34 cellular contexts compared by ENCODE assay signal in genomic region chr18:22112215-22112614, GRCh38. TPM values are rescaled to one million over a fixed set of nuclear protein-coding genes. Genes with fewer than 3 reads are reported as not detected.
"Had no signal": no experiment of that assay in that cellular context is flagged by ENCODE, and none has a peak within 500 bp of the region (broad histone marks: within the 10 kb centered on the region; RNA-seq: fewer than 3 reads in every experiment).

No MANE protein-coding gene starts in this region.

- H3K9me3 ChIP-seq: adrenal gland, body of pancreas, esophagus muscularis mucosa, gastrocnemius medialis, heart left ventricle had no signal

- H3K4me1 ChIP-seq: foreskin keratinocyte, gastrocnemius medialis had no signal

- H3K36me3 ChIP-seq: adrenal gland, esophagus muscularis mucosa, gastrocnemius medialis, heart left ventricle had no signal

- FAIRE-seq: colon had no signal

- H3K27me3 ChIP-seq: adrenal gland, body of pancreas, esophagus muscularis mucosa, gastrocnemius medialis, heart left ventricle had no signal

- ATAC-seq: activated CD4-positive, alpha-beta T cell treated with anti-CD3 and anti-CD28 coated beads for 36 hours; activated CD8-positive, alpha-beta memory T cell treated with anti-CD3 and anti-CD28 coated beads, Interleukin-2, amount 10 ng/mL, durations not matched to agents 7 days and 5 days; activated CD8-positive, alpha-beta T cell treated with anti-CD3 and anti-CD28 coated beads, Interleukin-2, amount 10 ng/mL, durations not matched to agents 7 days and 5 days; activated naive CD8-positive, alpha-beta T cell treated with anti-CD3 and anti-CD28 coated beads, Interleukin-2, amount 50 U/mL, for 24 hours; body of pancreas; effector memory CD8-positive, alpha-beta T cell; foreskin keratinocyte; gastrocnemius medialis had no signal

- DNase-seq: activated CD4-positive, alpha-beta memory T cell treated with anti-CD3 and anti-CD28 coated beads for 36 hours; activated CD4-positive, alpha-beta T cell treated with anti-CD3 and anti-CD28 coated beads for 36 hours; activated CD4-positive, alpha-beta T cell treated with anti-CD3 and anti-CD28 coated beads, Interleukin-2, amount 10 ng/mL, durations not matched to agents 24 days and 14 days; activated CD4-positive, CD25-positive, alpha-beta regulatory T cell; activated CD4-positive, CD25-positive, alpha-beta regulatory T cell treated with anti-CD3 and anti-CD28 coated beads, Interleukin-2, amount 50 U/mL, for 72 hours; activated CD8-positive, alpha-beta memory T cell treated with anti-CD3 and anti-CD28 coated beads, Interleukin-2, amount 10 ng/mL, durations not matched to agents 7 days and 5 days; activated CD8-positive, alpha-beta memory T cell treated with anti-CD3 and anti-CD28 coated beads, Interleukin-2, amount 50 U/mL, for 4 hours; activated CD8-positive, alpha-beta T cell treated with anti-CD3 and anti-CD28 coated beads, Interleukin-2, amount 10 ng/mL, durations not matched to agents 7 days and 5 days; activated effector memory CD4-positive, alpha-beta T cell treated with anti-CD3 and anti-CD28 coated beads, Interleukin-2, amount 50 U/mL, for 16 hours; activated naive CD4-positive, alpha-beta T cell treated with anti-CD3 and anti-CD28 coated beads for 36 hours; activated naive CD8-positive, alpha-beta T cell treated with anti-CD3 and anti-CD28 coated beads for 36 hours; activated naive CD8-positive, alpha-beta T cell treated with anti-CD3 and anti-CD28 coated beads, Interleukin-2, amount 50 U/mL, for 24 hours; activated T-cell treated with anti-CD3 and anti-CD28 coated beads, Interleukin-2, amount 50 U/mL, for 1 hour; activated T-cell treated with anti-CD3 and anti-CD28 coated beads, Interleukin-2, amount 50 U/mL, for 48 hours; adrenal gland; amygdala; aorta; body of pancreas; caudate nucleus; cortex of kidney; dermis blood vessel endothelial cell; effector CD4-positive, alpha-beta T cell; effector memory CD8-positive, alpha-beta T cell; erythroblast; foreskin keratinocyte; gastrocnemius medialis; glutamatergic neuron; heart left ventricle; T-helper 2 cell had no signal

- H3K27ac ChIP-seq: adrenal gland, body of pancreas, esophagus muscularis mucosa, foreskin keratinocyte, gastrocnemius medialis had no signal

- H3K4me3 ChIP-seq: adrenal gland, body of pancreas, esophagus muscularis mucosa, gastrocnemius medialis, heart left ventricle had no signal

RNA-seq across cellular contexts. Expression of gene GATA6, which starts 57.2 kb away (rescaled TPM):
- total RNA-seq: activated CD4-positive, alpha-beta T cell treated with anti-CD3 and anti-CD28 coated beads for 36 hours; activated CD4-positive, alpha-beta T cell treated with anti-CD3 and anti-CD28 coated beads, Interleukin-2, amount 10 ng/mL, durations not matched to agents 24 days and 14 days; activated CD8-positive, alpha-beta memory T cell treated with anti-CD3 and anti-CD28 coated beads for 36 hours; activated CD8-positive, alpha-beta memory T cell treated with anti-CD3 and anti-CD28 coated beads, Interleukin-2, amount 10 ng/mL, durations not matched to agents 7 days and 5 days; activated CD8-positive, alpha-beta T cell treated with anti-CD3 and anti-CD28 coated beads, Interleukin-2, amount 10 ng/mL, durations not matched to agents 7 days and 5 days; activated naive CD4-positive, alpha-beta T cell treated with anti-CD3 and anti-CD28 coated beads for 36 hours; activated naive CD8-positive, alpha-beta T cell treated with anti-CD3 and anti-CD28 coated beads for 36 hours; activated T-helper 1 cell treated with anti-CD3 and anti-CD28 coated beads, Interleukin-12 subunit alpha, Interleukin-12 subunit beta, Interleukin-2, Interleukin-4 antibody, amounts not matched to agents 30 ng/mL and 10 ng/mL and 1 ng/mL, durations not matched to agents 14 hours and 24 hours and 36 hours; activated T-helper 2 cell treated with anti-CD3 and anti-CD28 coated beads, Interferon-gamma antibody, Interleukin-2, Interleukin-4, amounts not matched to agents 10 μg/mL and 5 μg/mL and 100 μg/mL, durations not matched to agents 14 hours and 24 hours and 36 hours had no signal
